ENCODE assay signal across 17 cellular contexts in the genomic region with DNA sequence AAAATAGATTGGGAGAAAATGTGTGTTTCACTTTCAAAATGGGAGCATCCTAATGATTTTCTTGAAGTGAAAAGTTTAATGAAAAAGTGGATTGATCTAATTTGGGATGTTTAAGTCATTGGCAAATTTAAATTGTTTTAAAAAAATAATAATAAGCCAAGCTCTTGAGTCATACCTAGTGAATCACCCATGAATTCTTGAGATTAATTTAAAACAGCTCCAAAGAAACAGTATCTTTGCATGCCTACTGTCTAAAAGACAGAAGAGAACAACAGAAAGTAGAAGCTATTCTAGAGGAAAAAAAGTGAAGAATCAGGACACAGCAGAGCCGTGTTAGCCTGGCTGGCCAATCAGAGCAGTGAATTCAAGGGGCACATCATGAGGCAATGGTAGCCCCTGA. TPM values are rescaled to one million over a fixed set of nuclear protein-coding genes. Genes with fewer than 3 reads are reported as not detected.
A peak's percentile ranks its signal among the peaks of the same experiment; 100 is the strongest.
DNase-seq lines count a peak whose midpoint lies in the region; ATAC-seq, FAIRE-seq and TF ChIP-seq lines count a peak whose summit lies in the region.
"Had no signal": no experiment of that assay in that cellular context is flagged by ENCODE, and none has a peak within 500 bp of the region (broad histone marks: within the 10 kb centered on the region; RNA-seq: fewer than 3 reads in every experiment).

No MANE protein-coding gene starts in this region.

- CTCF ChIA-PET in T-cell (lab: Charles Lee), result interaction anchor here (0.6 to 1.0 kb wide), 2 partner anchors 9 to 107 kb away, joined by 3 read pairs; no protein-coding TSS in a partner anchor

- H3K4me1 ChIP-seq in astrocyte (ENCODE audit: insufficient read depth, low read length) (no peaks in the 10 kb centered on the region), foreskin keratinocyte (no peaks in the 10 kb centered on the region)

- H3K9ac ChIP-seq in astrocyte (ENCODE audit: low read length), result no peak overlapping the region
- H3K9ac ChIP-seq: KMS-11 had no signal

- H3K36me3 Mint-ChIP-seq in astrocyte (ENCODE audit: low read depth, unreplicated experiment), result no peaks in the 10 kb centered on the region
- no peaks in the 10 kb centered on the region for H3K36me3 Mint-ChIP-seq in T-cell
- H3K36me3 Mint-ChIP-seq: CD14-positive monocyte had no signal

- no peaks in the 10 kb centered on the region for H4K20me1 ChIP-seq in astrocyte (ENCODE audit: insufficient read depth, low read length)

- H3K27ac ChIP-seq in astrocyte (ENCODE audit: low read depth, low read length), result no peak overlapping the region
- H3K27ac ChIP-seq in foreskin keratinocyte, result no peak overlapping the region
- H3K27ac ChIP-seq: KMS-11 had no signal

- H3K79me2 ChIP-seq in astrocyte (ENCODE audit: insufficient read depth, low read length), result no peaks in the 10 kb centered on the region

- H3K27me3 ChIP-seq in astrocyte (ENCODE audit: insufficient read depth, low read length), result peaks cover 3% of the 10 kb centered on the region
- H3K27me3 ChIP-seq in foreskin keratinocyte, result peaks cover 40% of the 10 kb centered on the region

- no peak overlapping the region for H3K4me3 ChIP-seq in astrocyte (ENCODE audit: insufficient read depth, low read depth, low read length)

- no peaks in the 10 kb centered on the region for H3K36me3 ChIP-seq in astrocyte (ENCODE audit: insufficient read depth, low read length)

- H3K27ac Mint-ChIP-seq in astrocyte (ENCODE audit: unreplicated experiment), result no peak overlapping the region
- no peak overlapping the region for H3K27ac Mint-ChIP-seq in T-cell

- POLR2A ChIA-PET in T-cell (lab: Charles Lee), result no interaction called here

- TF ChIP-seq CTCF in astrocyte (IDR thresholded peaks at IDR 0.05; ENCODE audit: insufficient read depth, low read depth, low read length) (no peak), foreskin keratinocyte (conservative IDR thresholded peaks at IDR 0.05) (no peak)

- no peaks in the 10 kb centered on the region for H3K9me3 ChIP-seq in astrocyte (ENCODE audit: insufficient read depth, low read depth, low read length)

- peaks cover 2% of the 10 kb centered on the region for H3K4me1 Mint-ChIP-seq in astrocyte (ENCODE audit: low read depth, unreplicated experiment)
- H3K4me1 Mint-ChIP-seq in T-cell, result peaks cover 16 to 22% (median 19%) of the 10 kb centered on the region in 3 donors

- FAIRE-seq in astrocyte (lab: Jason Lieb, UNC) (no peak), HTR-8/SVneo (lab: Jason Lieb, UNC) (no peak)
- FAIRE-seq: GM12892 had no signal

- H3K4me2 ChIP-seq in astrocyte (ENCODE audit: low read length), result peak overlapping the region; percentile 27
- H3K4me2 ChIP-seq: KMS-11 had no signal

- H3K9me3 Mint-ChIP-seq in astrocyte (ENCODE audit: unreplicated experiment) (no peaks in the 10 kb centered on the region), T-cell (peaks cover 0 to 16% (median 2%) of the 10 kb centered on the region in 3 donors)

- peaks cover 13% of the 10 kb centered on the region for H3K27me3 Mint-ChIP-seq in astrocyte (ENCODE audit: low read depth, unreplicated experiment)
- H3K27me3 Mint-ChIP-seq in T-cell, result peaks cover 5 to 7% of the 10 kb centered on the region in 2 donors

- ATAC-seq in foreskin keratinocyte (peak; percentile 27), T-cell (replicated peaks in 1 of 4) (no peak)
- ATAC-seq: Panc1 had no signal

- H2AFZ ChIP-seq in astrocyte (ENCODE audit: low read depth, low read length), result no peak overlapping the region

- peak; percentile 36 for DNase-seq in GM03348 (ENCODE audit: low spot score)
- DNase-seq in astrocyte (ENCODE audit: low read depth), result peak; percentile 24
- DNase-seq in foreskin keratinocyte, result no peak
- DNase-seq in NCI-H2107 treated with DMSO at 0.1 percent for 48 hours (lab: John Stamatoyannopoulos, UW; ENCODE audit: unreplicated experiment), result no peak
- DNase-seq in HTR-8/SVneo (ENCODE audit: insufficient read length, low spot score), result no peak
- DNase-seq in midbrain (lab: John Stamatoyannopoulos, UW), result no peak
- no peak for DNase-seq in T-cell
- DNase-seq: COR-L47, DMS153, NCI-H1105 treated with DMSO at 0.1 percent for 48 hours, NCI-H187, Right ventricle myocardium superior had no signal

- H3K4me3 Mint-ChIP-seq in astrocyte (ENCODE audit: unreplicated experiment), result no peak overlapping the region
- no peak overlapping the region for H3K4me3 Mint-ChIP-seq in T-cell
- H3K4me3 Mint-ChIP-seq: CD14-positive monocyte had no signal

RNA-seq across cellular contexts. Expression of gene ACVR1C, which starts 7.7 kb away (rescaled TPM):
- total RNA-seq in astrocyte (0.62 and 0.95 TPM in 2 replicates), foreskin keratinocyte (under 0.01 and 0.07 TPM in 2 replicates), T-cell (1 to 10 TPM; 3.6 to 5.7 (median 5.2) TPM)
- not detected in 2 replicates for polyA plus RNA-seq in foreskin keratinocyte
- total RNA-seq: G401 had no signal
- polyA plus RNA-seq: CD14-positive monocyte had no signal

Comparison
In these comparisons a context has a peak if more than half of its experiments do, and no peak if none do; other contexts are left out.
1. DNase-seq: peak in GM03348 (single experiment) and astrocyte (single experiment); none in foreskin keratinocyte (0 of 2), NCI-H2107 treated with DMSO at 0.1 percent for 48 hours (single experiment), HTR-8/SVneo (single experiment), midbrain (single experiment) and T-cell (0 of 34).